19 cellular contexts compared by ENCODE assay signal in the genomic region with DNA sequence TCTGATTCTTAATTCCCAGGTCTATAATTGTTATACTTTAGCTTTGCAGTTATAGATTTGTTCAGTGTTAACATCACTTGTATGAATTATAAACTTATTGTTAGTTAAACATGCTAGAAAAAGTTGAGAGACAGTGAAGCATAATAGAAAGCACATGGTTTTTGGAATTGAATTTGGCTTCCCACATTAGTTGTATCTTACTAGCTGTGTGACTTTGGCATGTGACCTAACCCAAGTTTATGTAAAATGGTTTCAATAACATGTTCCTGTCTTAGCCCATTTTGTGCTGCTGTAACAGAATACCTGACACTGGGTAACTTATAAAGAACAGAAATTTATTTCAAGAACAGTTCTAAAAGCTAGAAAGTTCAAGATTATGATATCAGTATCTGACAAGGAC.
A peak's percentile ranks its signal among the peaks of the same experiment; 100 is the strongest.
DNase-seq lines count a peak whose midpoint lies in the region; ATAC-seq and TF ChIP-seq lines count a peak whose summit lies in the region.
"Had no signal": no experiment of that assay in that cellular context is flagged by ENCODE, and none has a peak within 500 bp of the region (broad histone marks: within the 10 kb centered on the region; RNA-seq: fewer than 3 reads in every experiment).

No MANE protein-coding gene starts in this region.

- intact Hi-C loops in left ventricle myocardium inferior (cut with micrococcal nuclease) = no loop called here
- intact Hi-C loops in Right ventricle myocardium superior (cut with DNase I) = no loop called here

- H3K4me1 ChIP-seq in left ventricle myocardium inferior (peaks cover 92% of the 10 kb centered on the region), adipocyte (ENCODE audit: control insufficient read depth, insufficient read depth, low read length) (peaks cover 15% of the 10 kb centered on the region)

- H3K36me3 ChIP-seq in left ventricle myocardium inferior (no peaks in the 10 kb centered on the region), adipocyte (ENCODE audit: control insufficient read depth, insufficient read depth, low read length, severe bottlenecking) (no peaks in the 10 kb centered on the region)

- no peak overlapping the region for H3K4me3 ChIP-seq in left ventricle myocardium inferior
- H3K4me3 ChIP-seq in adipocyte (ENCODE audit: low read length) = no peak overlapping the region
- H3K4me3 ChIP-seq: GM23248 had no signal

- TF ChIP-seq CTCF in left ventricle myocardium inferior (IDR thresholded peaks at IDR 0.05; ENCODE audit: borderline replicate concordance) = no peak

- no peak for DNase-seq in left ventricle myocardium inferior
- DNase-seq in Right ventricle myocardium superior = no peak
- peak; percentile 59 for DNase-seq in adipocyte (ENCODE audit: low read depth)
- DNase-seq in fibroblast of peridontal ligament (ENCODE audit: extremely low read depth) = peak; percentile 74
- DNase-seq in NAMALWA (ENCODE audit: low spot score) = no peak
- DNase-seq in NCI-H187 treated with DMSO at 0.1 percent for 48 hours (lab: John Stamatoyannopoulos, UW) = no peak
- DNase-seq: ACHN; C1 segment of cervical spinal cord; Calu3; CD4-positive, alpha-beta memory T cell; COR-L47; DMS53; DMS79 treated with DMSO at 0.1 percent for 48 hours; GF-D8; GM23248; H7; HCEC 1CT had no signal

- H3K27ac ChIP-seq in left ventricle myocardium inferior (replicated peaks) = peak overlapping the region; percentile 41
- H3K27ac ChIP-seq: 22Rv1, GM23248 had no signal

- no peak for ATAC-seq in Right ventricle myocardium superior (ENCODE audit: poor library complexity)
- ATAC-seq in GM21360 (IDR thresholded peaks at IDR 0.05; ENCODE audit: unreplicated experiment) = no peak

- H3K27me3 ChIP-seq in left ventricle myocardium inferior (ENCODE audit: low read depth) (no peaks in the 10 kb centered on the region), adipocyte (replicated peaks; ENCODE audit: control insufficient read depth, insufficient read depth, low read length) (no peaks in the 10 kb centered on the region)

- H3K9ac ChIP-seq in adipocyte (ENCODE audit: low read length) = no peak overlapping the region
- H3K9ac ChIP-seq: GM23248 had no signal

- H3K9me3 ChIP-seq in left ventricle myocardium inferior (replicated peaks) = no peaks in the 10 kb centered on the region
- no peaks in the 10 kb centered on the region for H3K9me3 ChIP-seq in adipocyte (ENCODE audit: control insufficient read depth, low read length)

Comparison
In these comparisons a context has a peak if more than half of its experiments do, and no peak if none do; other contexts are left out.
1. DNase-seq: peak in adipocyte (single experiment) and fibroblast of peridontal ligament (single experiment); none in left ventricle myocardium inferior (single experiment), Right ventricle myocardium superior (single experiment), NAMALWA (single experiment) and NCI-H187 treated with DMSO at 0.1 percent for 48 hours (single experiment).